13 cellular contexts compared by ENCODE assay signal in genomic region chr10:19828278-19829049, GRCh38. TPM values are rescaled to one million over a fixed set of nuclear protein-coding genes. Genes with fewer than 3 reads are reported as not detected.
A peak's percentile ranks its signal among the peaks of the same experiment; 100 is the strongest.
DNase-seq lines count a peak whose midpoint lies in the region; ATAC-seq and TF ChIP-seq lines count a peak whose summit lies in the region.
"Had no signal": no experiment of that assay in that cellular context is flagged by ENCODE, and none has a peak within 500 bp of the region (broad histone marks: within the 10 kb centered on the region; RNA-seq: fewer than 3 reads in every experiment).

No MANE protein-coding gene starts in this region.

- H3K27me3 ChIP-seq in HUES6 (ENCODE audit: control insufficient read depth, insufficient read depth, low read length) (no peaks in the 10 kb centered on the region), esophagus (ENCODE audit: control insufficient read depth in 1 of 2, insufficient read depth in 2 of 2, low read length in 2 of 2) (no peaks in the 10 kb centered on the region)
- H3K27me3 ChIP-seq: testis had no signal

- no peak overlapping the region for H3K27ac Mint-ChIP-seq in activated CD8-positive, alpha-beta memory T cell treated with anti-CD3 and anti-CD28 coated beads, Interleukin-2, amount 10 ng/mL, durations not matched to agents 7 days and 5 days
- no peak overlapping the region for H3K27ac Mint-ChIP-seq in chondrocyte (ENCODE audit: unreplicated experiment)

- 0 out of 2 replicates have a peak overlapping the region, but pooled peaks have one; percentile 68 for H3K27ac ChIP-seq in HUES6 (ENCODE audit: low read depth, low read length)
- peak overlapping the region; percentile 14 to 49 for H3K27ac ChIP-seq in esophagus (ENCODE audit: low read depth in 2 of 2, low read length in 1 of 2)
- peak overlapping the region; percentile 16 for H3K27ac ChIP-seq in substantia nigra (ENCODE audit: low read depth, low read length, poor library complexity, severe bottlenecking)
- H3K27ac ChIP-seq: epithelial cell of prostate, prostate gland, testis had no signal

- H3K27me3 Mint-ChIP-seq in activated CD8-positive, alpha-beta memory T cell treated with anti-CD3 and anti-CD28 coated beads, Interleukin-2, amount 10 ng/mL, durations not matched to agents 7 days and 5 days, result no peaks in the 10 kb centered on the region
- no peaks in the 10 kb centered on the region for H3K27me3 Mint-ChIP-seq in chondrocyte (ENCODE audit: low read depth)

- H3K9me3 Mint-ChIP-seq in activated CD8-positive, alpha-beta memory T cell treated with anti-CD3 and anti-CD28 coated beads, Interleukin-2, amount 10 ng/mL, durations not matched to agents 7 days and 5 days (ENCODE audit: low read depth), result peaks cover 8% of the 10 kb centered on the region
- peaks cover 8% of the 10 kb centered on the region for H3K9me3 Mint-ChIP-seq in chondrocyte (ENCODE audit: low read depth)

- H3K4me1 ChIP-seq in HUES6 (ENCODE audit: control insufficient read depth, insufficient read depth, low read length), result peaks cover 31% of the 10 kb centered on the region
- H3K4me1 ChIP-seq in esophagus (ENCODE audit: control insufficient read depth in 2 of 2, insufficient read depth in 2 of 2, low read length in 1 of 2), result peaks cover 0 to 3% of the 10 kb centered on the region in 2 donors
- H3K4me1 ChIP-seq: prostate gland had no signal

- no peak overlapping the region for H3K4me3 Mint-ChIP-seq in activated CD8-positive, alpha-beta memory T cell treated with anti-CD3 and anti-CD28 coated beads, Interleukin-2, amount 10 ng/mL, durations not matched to agents 7 days and 5 days
- H3K4me3 Mint-ChIP-seq in chondrocyte (ENCODE audit: unreplicated experiment), result no peak overlapping the region

- H3K36me3 Mint-ChIP-seq in activated CD8-positive, alpha-beta memory T cell treated with anti-CD3 and anti-CD28 coated beads, Interleukin-2, amount 10 ng/mL, durations not matched to agents 7 days and 5 days, result no peaks in the 10 kb centered on the region
- H3K36me3 Mint-ChIP-seq in chondrocyte (ENCODE audit: low read depth), result peaks cover 12% of the 10 kb centered on the region

- CTCF ChIA-PET in activated CD8-positive, alpha-beta memory T cell treated with anti-CD3 and anti-CD28 coated beads, Interleukin-2, amount 10 ng/mL, durations not matched to agents 7 days and 5 days (lab: Charles Lee), result no interaction called here

- no peak for DNase-seq in left lobe of liver (ENCODE audit: low spot score)
- no peak for DNase-seq in substantia nigra (lab: John Stamatoyannopoulos, UW)
- no peak for DNase-seq in activated CD8-positive, alpha-beta memory T cell treated with anti-CD3 and anti-CD28 coated beads, Interleukin-2, amount 10 ng/mL, durations not matched to agents 7 days and 5 days
- no peak for DNase-seq in NK-92 treated with Interleukin-12 subunit alpha and Interleukin-12 subunit beta, amount 100 ng/mL, for 24 hours (lab: John Stamatoyannopoulos, UW)
- no peak for DNase-seq in cortex of kidney (lab: John Stamatoyannopoulos, UW)
- DNase-seq in chondrocyte (ENCODE audit: low spot score), result no peak
- DNase-seq: EL, NCI-H2227 treated with DMSO at 0.1 percent for 48 hours, testis had no signal

- H3K36me3 ChIP-seq in HUES6 (ENCODE audit: control insufficient read depth, insufficient read depth, low read length) (no peaks in the 10 kb centered on the region), esophagus (ENCODE audit: control insufficient read depth in 2 of 2, insufficient read depth in 2 of 2, low read length in 1 of 2) (no peaks in the 10 kb centered on the region)
- H3K36me3 ChIP-seq: prostate gland had no signal

- TF ChIP-seq CTCF in chondrocyte (IDR thresholded peaks at IDR 0.05), result no peak

- no peaks in the 10 kb centered on the region for H3K4me1 Mint-ChIP-seq in activated CD8-positive, alpha-beta memory T cell treated with anti-CD3 and anti-CD28 coated beads, Interleukin-2, amount 10 ng/mL, durations not matched to agents 7 days and 5 days
- peaks cover 67% of the 10 kb centered on the region for H3K4me1 Mint-ChIP-seq in chondrocyte (ENCODE audit: low read depth)

- WGBS in esophagus, 2 donors, result 71 to 73% methylated on average over 3 of the region's 3 CpGs

- ATAC-seq in left lobe of liver, result peak; percentile 14
- no peak for ATAC-seq in activated CD8-positive, alpha-beta memory T cell treated with anti-CD3 and anti-CD28 coated beads, Interleukin-2, amount 10 ng/mL, durations not matched to agents 7 days and 5 days

- H3K4me3 ChIP-seq in HUES6 (ENCODE audit: low read depth, low read length) (no peak overlapping the region), esophagus (ENCODE audit: low read depth in 1 of 2, low read length in 2 of 2) (no peak overlapping the region)
- H3K4me3 ChIP-seq: prostate gland, testis had no signal

- no peak overlapping the region for H3K9ac ChIP-seq in HUES6 (ENCODE audit: low read length)

- H3K9me3 ChIP-seq in HUES6 (ENCODE audit: control insufficient read depth, insufficient read depth, low read depth, low read length), result 0 out of 2 replicates have a peak, but pooled peaks cover 5% of the 10 kb centered on the region
- no peaks in the 10 kb centered on the region for H3K9me3 ChIP-seq in esophagus (ENCODE audit: control insufficient read depth in 2 of 2, insufficient read depth in 1 of 2, low read depth in 1 of 2, low read length in 1 of 2)
- H3K9me3 ChIP-seq: prostate gland, testis had no signal

RNA-seq across cellular contexts. Expression of gene PLXDC2, which starts 12.2 kb away (rescaled TPM):
- 10 to 100 TPM; 11.9 to 13.0 TPM for polyA plus RNA-seq in esophagus
- total RNA-seq in left lobe of liver, result 5.0 TPM
- under 1 TPM in 1 of 2 experiments, not detected in 1; 0.05 TPM for total RNA-seq in activated CD8-positive, alpha-beta memory T cell treated with anti-CD3 and anti-CD28 coated beads, Interleukin-2, amount 10 ng/mL, durations not matched to agents 7 days and 5 days
- total RNA-seq in chondrocyte, result 84.3 to 203 TPM (median 88.5 TPM) in 3 replicates

Comparison
In these comparisons a context has a peak if more than half of its experiments do, and no peak if none do; other contexts are left out.
1. H3K27ac ChIP-seq: peak in every context shown above with its lines; median percentile 68 in HUES6; 32 in esophagus; 16 in substantia nigra.
2. RNA of gene PLXDC2, which starts 12.2 kb away (total RNA-seq): 84.3 to 203 TPM in chondrocyte; 5.0 TPM in left lobe of liver (single experiment) and 0.05 TPM in activated CD8-positive, alpha-beta memory T cell treated with anti-CD3 and anti-CD28 coated beads, Interleukin-2, amount 10 ng/mL, durations not matched to agents 7 days and 5 days; every median in the first group is over 10 times any median in the second.